ENCODE assay signal across 27 cellular contexts in the genomic region with DNA sequence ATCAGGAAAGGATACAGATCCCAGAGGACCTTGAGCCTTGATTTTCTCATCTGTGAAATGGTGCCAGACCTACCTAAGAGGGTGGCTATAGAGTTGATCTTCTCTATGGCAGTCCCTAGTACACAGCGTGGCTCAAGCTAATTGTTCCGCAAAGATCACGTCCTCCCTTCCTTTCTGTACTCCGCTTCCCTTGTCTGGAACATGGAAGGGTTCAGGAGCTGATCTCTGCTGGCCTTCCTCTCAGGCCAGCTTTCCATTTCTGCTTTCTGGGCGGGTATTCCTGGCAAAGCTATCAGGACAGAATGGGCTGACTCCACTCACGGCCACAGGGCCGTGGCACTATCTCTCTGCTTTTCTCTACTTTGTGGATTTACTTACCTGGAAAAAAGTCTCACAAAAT. TPM values are rescaled to one million over a fixed set of nuclear protein-coding genes. Genes with fewer than 3 reads are reported as not detected.
DNase-seq lines count a peak whose midpoint lies in the region; ATAC-seq, FAIRE-seq and TF ChIP-seq lines count a peak whose summit lies in the region.
"Had no signal": no experiment of that assay in that cellular context is flagged by ENCODE, and none has a peak within 500 bp of the region (broad histone marks: within the 10 kb centered on the region; RNA-seq: fewer than 3 reads in every experiment).

No MANE protein-coding gene starts in this region.

- TF ChIP-seq CTCF in H9 (conservative IDR thresholded peaks at IDR 0.05): no peak
- TF ChIP-seq CTCF in K562 (IDR thresholded peaks at IDR 0.05 in 2 of 3, conservative IDR thresholded peaks at IDR 0.05 in 1 of 3; ENCODE audit: insufficient read depth in 2 of 3, low read depth in 1 of 3, low read length in 3 of 3): no peak
- no peak for TF ChIP-seq CTCF in liver (IDR thresholded peaks at IDR 0.05; ENCODE audit: low read depth, low read length, missing input control)
- TF ChIP-seq CTCF in thoracic aorta (IDR thresholded peaks at IDR 0.05): no peak

- H2BK15ac ChIP-seq in H9 (ENCODE audit: low read depth, low read length): no peak overlapping the region

- no peak overlapping the region for H2BK120ac ChIP-seq in H9 (ENCODE audit: low read depth, low read length, poor library complexity, severe bottlenecking)

- intact Hi-C loops in K562 (cut with micrococcal nuclease): no loop called here

- H4K20me1 ChIP-seq in H9 (ENCODE audit: control insufficient read depth, insufficient read depth, insufficient read length): no peaks in the 10 kb centered on the region
- H4K20me1 ChIP-seq in K562 (replicated peaks; ENCODE audit: control insufficient read depth, insufficient read depth, low read length): peaks cover 11% of the 10 kb centered on the region; the same call in 1 of the 2 replicates

- no peak overlapping the region for H4K8ac ChIP-seq in H9 (replicated peaks; ENCODE audit: insufficient read length, low read depth, low read length)

- peak overlapping the region; percentile 49 to 85 (median 59); a peak in 3 of 7 replicates for H3K27ac Mint-ChIP-seq in H9
- peak overlapping the region in 1 of 8 donors; percentile 68 for H3K27ac Mint-ChIP-seq in CD8-positive, alpha-beta memory T cell
- H3K27ac Mint-ChIP-seq: activated CD4-positive, alpha-beta memory T cell treated with anti-CD3 and anti-CD28 coated beads for 36 hours; activated naive CD4-positive, alpha-beta T cell treated with anti-CD3 and anti-CD28 coated beads, Interleukin-2, amount 50 U/mL, for 24 hours; activated T-helper 2 cell treated with anti-CD3 and anti-CD28 coated beads, Interferon-gamma antibody, Interleukin-2, Interleukin-4, amounts not matched to agents 10 μg/mL and 5 μg/mL and 100 μg/mL, durations not matched to agents 14 hours and 24 hours and 36 hours; dendritic cell treated with granulocyte-macrophage colony-stimulating factor and Interleukin-4, amounts not matched to agents 40 ng/mL and 50 ng/mL, for 4 days had no signal

- H3K36me3 ChIP-seq in K562 (ENCODE audit: control insufficient read depth, insufficient read depth, low read length): peaks cover 27% of the 10 kb centered on the region; the same call in 2 of the 3 replicates
- H3K36me3 ChIP-seq in liver (ENCODE audit: control insufficient read depth in 4 of 4, insufficient read depth in 3 of 4, low read depth in 1 of 4, low read length in 3 of 4): peaks cover 0 to 6% (median 3%) of the 10 kb centered on the region in 4 donors
- no peaks in the 10 kb centered on the region for H3K36me3 ChIP-seq in thoracic aorta
- H3K36me3 ChIP-seq in CD8-positive, alpha-beta memory T cell (ENCODE audit: insufficient read depth, low read length): no peaks in the 10 kb centered on the region
- H3K36me3 ChIP-seq: prostate gland had no signal

- H3K79me2 ChIP-seq in H9 (ENCODE audit: insufficient read depth, low read length): no peaks in the 10 kb centered on the region
- peaks cover 26% of the 10 kb centered on the region for H3K79me2 ChIP-seq in K562 (ENCODE audit: control insufficient read depth, insufficient read depth, low read length)

- CTCF ChIA-PET in K562 (lab: Yijun Ruan, JAX; ENCODE audit: low intra/inter-chr PET ratio): no interaction called here
- CTCF ChIA-PET in CD8-positive, alpha-beta memory T cell (lab: Charles Lee): no interaction called here

- no peak overlapping the region for H2AK5ac ChIP-seq in H9 (ENCODE audit: insufficient read length, low read length)

- no TSS peak for BruUV-seq in K562 (replicated peaks; lab: Mats Ljungman, UMichigan)

- no CpG with 5 or more reads among the region's 7 CpGs for WGBS in H9 (ENCODE audit: extremely low coverage, insufficient read length, low lambda C conversion rate)
- 96% methylated on average over 7 of the region's 7 CpGs for WGBS in K562 (ENCODE audit: insufficient coverage, low coverage, missing lambda C conversion rate)
- WGBS in liver: 74% methylated on average over 7 of the region's 7 CpGs

- H3K4me3 Mint-ChIP-seq in H9: no peak overlapping the region
- H3K4me3 Mint-ChIP-seq in CD8-positive, alpha-beta memory T cell: no peak overlapping the region
- H3K4me3 Mint-ChIP-seq: activated CD4-positive, alpha-beta memory T cell treated with anti-CD3 and anti-CD28 coated beads for 36 hours; activated naive CD4-positive, alpha-beta T cell treated with anti-CD3 and anti-CD28 coated beads, Interleukin-2, amount 50 U/mL, for 24 hours; dendritic cell treated with granulocyte-macrophage colony-stimulating factor and Interleukin-4, amounts not matched to agents 40 ng/mL and 50 ng/mL, for 4 days had no signal

- H3K4me1 ChIP-seq in H9 (ENCODE audit: insufficient read depth, low read length) (no peaks in the 10 kb centered on the region; the same call in 1 of the 2 replicates), K562 (replicated peaks in 1 of 2; ENCODE audit: control insufficient read depth in 2 of 2, insufficient read depth in 2 of 2, low read length in 2 of 2) (peaks cover under 1 to 4% of the 10 kb centered on the region in 2 experiments; a peak in 1 of 5 replicates), liver (ENCODE audit: control insufficient read depth in 4 of 4, insufficient read depth in 4 of 4, low read length in 3 of 4) (peaks cover 0 to 15% (median 7%) of the 10 kb centered on the region in 4 donors), thoracic aorta (ENCODE audit: control insufficient read depth in 1 of 2, low read depth in 2 of 2) (peaks cover 13 to 32% of the 10 kb centered on the region in 2 donors)
- H3K4me1 ChIP-seq in CD8-positive, alpha-beta memory T cell (ENCODE audit: insufficient read depth, low read length): no peaks in the 10 kb centered on the region
- H3K4me1 ChIP-seq: prostate gland had no signal

- H2BK5ac ChIP-seq in H9 (ENCODE audit: insufficient read length, low read length): no peak overlapping the region

- no peak for TF ChIP-seq POLR2A in K562 (conservative IDR thresholded peaks at IDR 0.05)

- H3K4me2 ChIP-seq in H9 (ENCODE audit: insufficient read depth, insufficient read length, low read length) (no peak overlapping the region), K562 (ENCODE audit: insufficient read depth, low read length) (no peak overlapping the region)

- ATAC-seq in K562 (no peak), thoracic aorta (ENCODE audit: insufficient number of reproducible peaks, low FRiP score, low read depth) (no peak)
- ATAC-seq: activated CD4-positive, CD25-positive, alpha-beta regulatory T cell treated with anti-CD3 and anti-CD28 coated beads, Interleukin-2, amount 50 U/mL, for 24 hours; stimulated activated naive CD8-positive, alpha-beta T cell treated with anti-CD3 and anti-CD28 coated beads, Interleukin-15, Interleukin-2, amounts not matched to agents 100 U/mL and 50 U/mL, for 24 hours had no signal

- H3K4me3 ChIP-seq in K562: no peak overlapping the region
- H3K4me3 ChIP-seq in liver (ENCODE audit: low read depth in 1 of 3, low read length in 3 of 3): no peak overlapping the region
- H3K4me3 ChIP-seq in thoracic aorta: peak overlapping the region; percentile 46
- no peak overlapping the region for H3K4me3 ChIP-seq in CD8-positive, alpha-beta memory T cell (ENCODE audit: low read length)
- H3K4me3 ChIP-seq: MG63, prostate gland, transverse colon had no signal

- no peak overlapping the region for H2BK12ac ChIP-seq in H9 (ENCODE audit: insufficient read length, low read depth, low read length)

- no peak overlapping the region for H4K91ac ChIP-seq in H9 (ENCODE audit: insufficient read length, low read depth, low read length)

- peaks cover 13 to 22% of the 10 kb centered on the region in 2 experiments for H3K4me1 Mint-ChIP-seq in H9
- H3K4me1 Mint-ChIP-seq in CD8-positive, alpha-beta memory T cell: peaks cover 8 to 23% (median 16%) of the 10 kb centered on the region in 3 donors

- H4K5ac ChIP-seq in H9 (ENCODE audit: insufficient read length, low read depth, low read length): no peak overlapping the region

- no peak overlapping the region for H3K4ac ChIP-seq in H9 (ENCODE audit: low read depth, low read length)

- no peak overlapping the region for H3K56ac ChIP-seq in H9 (ENCODE audit: insufficient read length, low read depth, low read length)

- no peaks in the 10 kb centered on the region for H3K23me2 ChIP-seq in H9 (ENCODE audit: insufficient read length, low read depth, low read length, poor library complexity, severe bottlenecking)

- H3K9me3 Mint-ChIP-seq in H9: no peaks in the 10 kb centered on the region
- H3K9me3 Mint-ChIP-seq in CD8-positive, alpha-beta memory T cell: no peaks in the 10 kb centered on the region
- H3K9me3 Mint-ChIP-seq: activated CD4-positive, alpha-beta memory T cell treated with anti-CD3 and anti-CD28 coated beads for 36 hours; activated naive CD4-positive, alpha-beta T cell treated with anti-CD3 and anti-CD28 coated beads, Interleukin-2, amount 50 U/mL, for 24 hours; activated T-helper 2 cell treated with anti-CD3 and anti-CD28 coated beads, Interferon-gamma antibody, Interleukin-2, Interleukin-4, amounts not matched to agents 10 μg/mL and 5 μg/mL and 100 μg/mL, durations not matched to agents 14 hours and 24 hours and 36 hours; CD4-positive, CD25-positive, alpha-beta regulatory T cell; dendritic cell treated with granulocyte-macrophage colony-stimulating factor and Interleukin-4, amounts not matched to agents 40 ng/mL and 50 ng/mL, for 4 days had no signal

- in situ Hi-C loops in K562 (cut with MboI): no loop called here

- FAIRE-seq in K562 (lab: Jason Lieb, UNC): no peak
- FAIRE-seq: bronchial epithelial cell, D721Med, frontal cortex, TTC549 had no signal

- H3T11ph ChIP-seq in H9 (ENCODE audit: low read length): no peak overlapping the region

- no peak overlapping the region for H2AFZ ChIP-seq in H9 (ENCODE audit: low read length)
- no peak overlapping the region for H2AFZ ChIP-seq in K562 (ENCODE audit: low read depth, low read length)

- no peak overlapping the region for H3K23ac ChIP-seq in H9 (ENCODE audit: insufficient read length, low read depth, low read length)

- H3K79me1 ChIP-seq in H9 (ENCODE audit: insufficient read depth, low read depth, low read length, poor library complexity, severe bottlenecking): peaks cover 6% of the 10 kb centered on the region

- no peaks in the 10 kb centered on the region for H3K9me3 ChIP-seq in H9 (ENCODE audit: control insufficient read depth, low read depth, low read length)
- H3K9me3 ChIP-seq in K562 (replicated peaks; ENCODE audit: control insufficient read depth, insufficient read depth, low read depth, low read length): no peaks in the 10 kb centered on the region
- H3K9me3 ChIP-seq in liver (ENCODE audit: control insufficient read depth in 4 of 4, low read length in 3 of 4): no peaks in the 10 kb centered on the region
- no peaks in the 10 kb centered on the region for H3K9me3 ChIP-seq in thoracic aorta
- no peaks in the 10 kb centered on the region for H3K9me3 ChIP-seq in CD8-positive, alpha-beta memory T cell (ENCODE audit: low read length)
- H3K9me3 ChIP-seq: MG63, prostate gland, transverse colon had no signal

- H3K18ac ChIP-seq in H9 (ENCODE audit: insufficient read length, low read depth, low read length): no peak overlapping the region

- H3K27ac ChIP-seq in H9 (ENCODE audit: insufficient read length, low read depth, low read length) (no peak overlapping the region), K562 (ENCODE audit: extremely low read depth, low read depth, low read length) (no peak overlapping the region), liver (ENCODE audit: low read depth in 1 of 2, low read length in 2 of 2) (no peak overlapping the region), thoracic aorta (peak overlapping the region; percentile 42 to 66)
- no peak overlapping the region for H3K27ac ChIP-seq in CD8-positive, alpha-beta memory T cell (ENCODE audit: low read depth, low read length)

- no peak for TF ChIP-seq EP300 in K562 (IDR thresholded peaks at IDR 0.05; ENCODE audit: low read length)

- TF ChIP-seq RAD21 in K562 (CRISPR knock-in tag; conservative IDR thresholded peaks at IDR 0.05 in 1 of 2, IDR thresholded peaks at IDR 0.05 in 1 of 2) (no peak), liver (IDR thresholded peaks at IDR 0.05) (no peak)

- H3K14ac ChIP-seq in H9 (ENCODE audit: insufficient read depth, low read length): no peak overlapping the region

- no peak overlapping the region for H2BK20ac ChIP-seq in H9 (ENCODE audit: low read depth, low read length, poor library complexity, severe bottlenecking)

- POLR2A ChIA-PET in K562 (lab: Yijun Ruan, JAX): interaction anchor here (0.9 kb wide), 1 partner anchor 11 kb away, joined by 3 read pairs; no protein-coding TSS in a partner anchor
- POLR2A ChIA-PET in CD8-positive, alpha-beta memory T cell (lab: Charles Lee): no interaction called here

- no peak overlapping the region for H3K9ac ChIP-seq in H9 (ENCODE audit: extremely low read depth, insufficient read length, low read length)
- no peak overlapping the region for H3K9ac ChIP-seq in K562 (ENCODE audit: insufficient read depth in 1 of 2, low read depth in 2 of 2, low read length in 2 of 2)
- no peak overlapping the region for H3K9ac ChIP-seq in liver (ENCODE audit: low read depth in 1 of 2, low read length in 2 of 2)

- peaks cover 9 to 21% (median 12%) of the 10 kb centered on the region in 3 experiments; a peak in 6 of 7 replicates for H3K36me3 Mint-ChIP-seq in H9 (ENCODE audit: insufficient read depth in 1 of 3, low read depth in 3 of 3)
- H3K36me3 Mint-ChIP-seq in CD8-positive, alpha-beta memory T cell: peaks cover 0 to 11% (median 4%) of the 10 kb centered on the region in 3 donors

- DNase-seq in H9: no peak
- peak in 1 of 4 experiments; percentile 8 for DNase-seq in K562 (ENCODE audit: extremely low read depth in 1 of 4, low spot score in 3 of 4)
- DNase-seq in thoracic aorta (ENCODE audit: low spot score): no peak
- no peak for DNase-seq in NCI-H345 (lab: John Stamatoyannopoulos, UW)
- DNase-seq in CD1c-positive myeloid dendritic cell (ENCODE audit: extremely low spot score): no peak
- no peak for DNase-seq in CD8-positive, alpha-beta memory T cell
- DNase-seq: activated CD4-positive, alpha-beta memory T cell treated with anti-CD3 and anti-CD28 coated beads for 36 hours; activated CD8-positive, alpha-beta memory T cell treated with anti-CD3 and anti-CD28 coated beads, Interleukin-2, amount 50 U/mL, for 4 hours; amygdala; CD4-positive, CD25-positive, alpha-beta regulatory T cell; mesenchymal stem cell; MG63; NCI-H1417; NCI-H2081 treated with DMSO at 0.1 percent for 48 hours; RPMI8226; stimulated activated naive CD8-positive, alpha-beta T cell treated with anti-CD3 and anti-CD28 coated beads, Interleukin-15, Interleukin-2, amounts not matched to agents 100 U/mL and 50 U/mL, for 24 hours; transverse colon had no signal

- H3K27me3 Mint-ChIP-seq in H9 (ENCODE audit: low read depth): no peaks in the 10 kb centered on the region
- H3K27me3 Mint-ChIP-seq in CD8-positive, alpha-beta memory T cell: no peaks in the 10 kb centered on the region
- H3K27me3 Mint-ChIP-seq: activated CD4-positive, alpha-beta memory T cell treated with anti-CD3 and anti-CD28 coated beads for 36 hours; activated naive CD4-positive, alpha-beta T cell treated with anti-CD3 and anti-CD28 coated beads, Interleukin-2, amount 50 U/mL, for 24 hours; CD4-positive, CD25-positive, alpha-beta regulatory T cell; dendritic cell treated with granulocyte-macrophage colony-stimulating factor and Interleukin-4, amounts not matched to agents 40 ng/mL and 50 ng/mL, for 4 days had no signal

- H3K9me1 ChIP-seq in K562 (ENCODE audit: control insufficient read depth, insufficient read depth, low read length): no peaks in the 10 kb centered on the region

- H3K27me3 ChIP-seq in H9 (ENCODE audit: insufficient read depth, low read length) (no peaks in the 10 kb centered on the region), K562 (ENCODE audit: control insufficient read depth in 2 of 2, insufficient read depth in 2 of 2, low read length in 2 of 2) (no peaks in the 10 kb centered on the region), liver (ENCODE audit: control insufficient read depth in 4 of 4, insufficient read depth in 4 of 4, low read length in 3 of 4) (no peaks in the 10 kb centered on the region), thoracic aorta (replicated peaks; ENCODE audit: insufficient read depth) (no peaks in the 10 kb centered on the region)
- no peaks in the 10 kb centered on the region for H3K27me3 ChIP-seq in CD8-positive, alpha-beta memory T cell (ENCODE audit: insufficient read depth, low read length, poor library complexity, severe bottlenecking)
- H3K27me3 ChIP-seq: MG63, transverse colon had no signal

RNA-seq across cellular contexts. Expression of a gene that starts 6.5 kb away (rescaled TPM):
- total RNA-seq in H9 (2021): 22.4 and 24.7 TPM in 2 replicates
- total RNA-seq in K562 (2011; cell fraction: chromatin; rRNA removed; ENCODE audit: low replicate concordance): 43.2 and 68.9 TPM in 2 replicates
- 40.5 and 41.3 TPM in 2 replicates for total RNA-seq in K562 (2011; cell fraction: nucleolus; rRNA removed)
- total RNA-seq in K562 (2011; cell fraction: nucleoplasm; rRNA removed): 39.2 and 39.8 TPM in 2 replicates
- total RNA-seq in K562 (2014; rRNA removed): 18.8 and 21.1 TPM in 2 replicates
- total RNA-seq in K562 (2014; rRNA removed; fragmentation: Illumina TruSeq; extraction: Trizol): 12.6 and 12.7 TPM in 2 replicates
- 10.5 and 10.8 TPM in 2 replicates for total RNA-seq in K562 (2015; rRNA removed; fragmentation: Illumina TruSeq; extraction: Trizol)
- total RNA-seq in K562 (2021): 30.8 and 32.0 TPM in 2 replicates
- polyA plus RNA-seq in K562 (2011; rRNA removed): 18.2 and 20.5 TPM in 2 replicates
- polyA plus RNA-seq in K562 (2011; cell fraction: cytosol; rRNA removed): 19.2 and 26.4 TPM in 2 replicates
- polyA plus RNA-seq in K562 (2011; cell fraction: nucleus; rRNA removed): 40.6 and 54.1 TPM in 2 replicates
- 15.5 and 22.2 TPM in 2 replicates for polyA plus RNA-seq in K562 (2012)
- 22.0 and 22.3 TPM in 2 replicates for polyA plus RNA-seq in K562 (2014; fragmentation: Illumina TruSeq; extraction: Trizol)
- polyA plus RNA-seq in K562 (2014; fragmentation: Nextera tagmentation; extraction: Ambion mirVana): 1 to 10 TPM; 4.3 to 5.4 TPM
- 20.1 and 21.1 TPM in 2 replicates for polyA plus RNA-seq in K562 (2014; rRNA removed)
- 18.1 and 27.5 TPM in 2 replicates for polyA minus RNA-seq in K562 (2011; rRNA and poly(A)+ RNA removed)
- polyA minus RNA-seq in K562 (2011; cell fraction: cytosol; rRNA and poly(A)+ RNA removed): 18.8 and 19.5 TPM in 2 replicates
- 25.4 and 26.8 TPM in 2 replicates for polyA minus RNA-seq in K562 (2011; cell fraction: nucleus; rRNA and poly(A)+ RNA removed)
- 10 to 100 TPM; 10.5 to 22.3 TPM for total RNA-seq in liver
- polyA plus RNA-seq in liver: 10 to 100 TPM; 18.6 to 26.0 TPM
- total RNA-seq in thoracic aorta: 10 to 100 TPM; 41.8 to 49.9 TPM
- total RNA-seq in CD8-positive, alpha-beta memory T cell: 10 to 100 TPM; 35.9 to 37.5 TPM
- 17.0 TPM for polyA plus RNA-seq in CD8-positive, alpha-beta memory T cell

Comparison
In these comparisons a context has a peak if more than half of its experiments do, and no peak if none do; other contexts are left out.
1. H3K27ac ChIP-seq: peak in thoracic aorta (2 of 2); none in H9 (single experiment), K562 (single experiment), liver (0 of 2) and CD8-positive, alpha-beta memory T cell (single experiment).